9 cellular contexts compared by ENCODE assay signal in the genomic region with DNA sequence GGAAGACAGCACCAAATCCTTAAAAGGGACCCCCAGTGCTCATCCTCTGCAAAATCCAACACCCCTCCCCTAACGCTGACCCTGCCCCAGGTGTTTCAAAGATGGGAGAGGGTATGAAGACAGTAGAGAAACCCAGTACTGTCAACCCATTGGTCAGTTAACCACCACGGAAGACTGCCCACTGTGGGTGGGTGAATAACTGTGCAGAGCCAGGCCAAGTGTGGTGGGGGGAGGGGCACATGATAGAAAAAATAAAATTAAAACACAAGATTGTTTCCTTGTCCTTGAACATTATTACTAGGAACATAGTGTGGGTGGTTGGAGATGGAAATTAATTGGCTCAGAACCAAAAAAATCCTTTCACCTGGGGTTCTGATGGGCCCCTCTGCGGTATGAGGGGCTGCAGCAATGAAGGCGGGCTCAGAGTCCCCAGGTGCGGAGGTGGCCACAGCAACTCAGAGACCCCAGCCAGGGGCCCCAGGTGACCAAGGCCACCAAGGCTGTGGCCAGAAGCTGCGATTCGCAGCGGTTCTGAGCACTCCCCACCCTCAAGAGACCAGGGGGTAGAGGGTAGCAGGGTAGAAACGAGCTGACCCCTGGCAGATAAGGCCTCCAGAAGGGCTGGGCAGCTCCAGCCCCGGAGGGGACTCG. TPM values are rescaled to one million over a fixed set of nuclear protein-coding genes. Genes with fewer than 3 reads are reported as not detected.
DNase-seq lines count a peak whose midpoint lies in the region; ATAC-seq, FAIRE-seq and TF ChIP-seq lines count a peak whose summit lies in the region.
"Had no signal": no experiment of that assay in that cellular context is flagged by ENCODE, and none has a peak within 500 bp of the region (broad histone marks: within the 10 kb centered on the region; RNA-seq: fewer than 3 reads in every experiment).

No MANE protein-coding gene starts in this region.

- H3K79me2 ChIP-seq in fibroblast of lung (ENCODE audit: control insufficient read depth, insufficient read depth, low read length) = peaks cover 38% of the 10 kb centered on the region

- peak overlapping the region; percentile 86 for H3K9ac ChIP-seq in fibroblast of lung (ENCODE audit: insufficient read depth, low read length)

- TF ChIP-seq CTCF in GM06990 (IDR thresholded peaks at IDR 0.05; ENCODE audit: insufficient read depth, low read length, poor library complexity, severe bottlenecking) (no peak), fibroblast of lung (conservative IDR thresholded peaks at IDR 0.05 in 1 of 2, IDR thresholded peaks at IDR 0.05 in 1 of 2; ENCODE audit: low read depth in 1 of 2, low read length in 2 of 2) (peak in 1 of 2 donors; percentile 26)

- H3K36me3 ChIP-seq in GM06990 (ENCODE audit: control insufficient read depth, insufficient read depth, low read length) (peaks cover 16% of the 10 kb centered on the region), fibroblast of lung (ENCODE audit: control insufficient read depth, insufficient read depth, low read length) (peaks cover 9% of the 10 kb centered on the region)

- no peaks in the 10 kb centered on the region for H4K20me1 ChIP-seq in fibroblast of lung (ENCODE audit: control insufficient read depth, extremely low read depth, insufficient read depth, low read length)

- no peaks in the 10 kb centered on the region for H3K9me3 ChIP-seq in fibroblast of lung (ENCODE audit: control insufficient read depth, insufficient read depth, low read depth, low read length)

- H3K27ac ChIP-seq in fibroblast of lung (ENCODE audit: insufficient read depth, low read length) = peak overlapping the region; percentile 90

- H3K27me3 ChIP-seq in GM06990 (replicated peaks; ENCODE audit: control insufficient read depth, insufficient read depth, low read length) (no peaks in the 10 kb centered on the region), fibroblast of lung (ENCODE audit: control insufficient read depth, insufficient read depth, low read length) (no peaks in the 10 kb centered on the region)

- peaks cover 28% of the 10 kb centered on the region for H3K4me1 ChIP-seq in fibroblast of lung (ENCODE audit: control insufficient read depth, extremely low read depth, insufficient read depth, low read length)

- peak overlapping the region; percentile 71 for H3K4me3 ChIP-seq in GM06990 (replicated peaks; ENCODE audit: low read depth, low read length)
- peak overlapping the region; percentile 65 to 91 (median 70) for H3K4me3 ChIP-seq in fibroblast of lung (replicated peaks in 1 of 4; ENCODE audit: control extremely low read depth in 1 of 4, insufficient read depth in 1 of 4, low read depth in 3 of 4, low read length in 4 of 4)

- H3K4me2 ChIP-seq in fibroblast of lung (ENCODE audit: extremely low read depth, insufficient read depth, low read length) = peak overlapping the region; percentile 93

- ATAC-seq in SK-N-SH treated with all-trans-retinoic acid at 6 μM for 48 hours = peak; percentile 4; the same call in 1 of the 3 replicates

- H2AFZ ChIP-seq in fibroblast of lung (ENCODE audit: low read length) = no peak overlapping the region

- no peak for DNase-seq in GM06990 (ENCODE audit: extremely low read depth, insufficient read length)
- peak; percentile 30 to 48 for DNase-seq in fibroblast of lung (ENCODE audit: low read depth in 2 of 2)
- DNase-seq in renal cortical epithelial cell (ENCODE audit: low read depth) = peak; percentile 38
- no peak for DNase-seq in NOMO-1 (lab: John Stamatoyannopoulos, UW; ENCODE audit: unreplicated experiment in 2 of 2)
- DNase-seq in urothelium cell line (ENCODE audit: low spot score) = no peak
- no peak for DNase-seq in H4 (ENCODE audit: low spot score)
- DNase-seq in central memory CD4-positive, alpha-beta T cell = no peak

- FAIRE-seq in urothelium cell line (lab: Jason Lieb, UNC) = no peak

TF ChIP-seq in SK-N-SH treated with all-trans-retinoic acid at 6 μM for 48 hours, 23 proteins besides CTCF, POLR2A, EP300 and RAD21 (continues in another document):
- TF ChIP-seq ZFP30 (CRISPR knock-in tag; IDR thresholded peaks at IDR 0.05) = no peak
- TF ChIP-seq, protein P1, sequence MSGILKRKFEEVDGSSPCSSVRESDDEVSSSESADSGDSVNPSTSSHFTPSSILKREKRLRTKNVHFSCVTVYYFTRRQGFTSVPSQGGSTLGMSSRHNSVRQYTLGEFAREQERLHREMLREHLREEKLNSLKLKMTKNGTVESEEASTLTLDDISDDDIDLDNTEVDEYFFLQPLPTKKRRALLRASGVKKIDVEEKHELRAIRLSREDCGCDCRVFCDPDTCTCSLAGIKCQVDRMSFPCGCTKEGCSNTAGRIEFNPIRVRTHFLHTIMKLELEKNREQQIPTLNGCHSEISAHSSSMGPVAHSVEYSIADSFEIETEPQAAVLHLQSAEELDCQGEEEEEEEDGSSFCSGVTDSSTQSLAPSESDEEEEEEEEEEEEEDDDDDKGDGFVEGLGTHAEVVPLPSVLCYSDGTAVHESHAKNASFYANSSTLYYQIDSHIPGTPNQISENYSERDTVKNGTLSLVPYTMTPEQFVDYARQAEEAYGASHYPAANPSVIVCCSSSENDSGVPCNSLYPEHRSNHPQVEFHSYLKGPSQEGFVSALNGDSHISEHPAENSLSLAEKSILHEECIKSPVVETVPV (CRISPR knock-in tag; IDR thresholded peaks at IDR 0.05) = no peak
- TF ChIP-seq BACH2 (CRISPR knock-in tag; IDR thresholded peaks at IDR 0.05; ENCODE audit: borderline replicate concordance) = no peak
- TF ChIP-seq PPARA (CRISPR knock-in tag; IDR thresholded peaks at IDR 0.05; ENCODE audit: borderline replicate concordance) = no peak
- no peak for TF ChIP-seq ZC3H10 (CRISPR knock-in tag; IDR thresholded peaks at IDR 0.05)
- no peak for TF ChIP-seq ZNF70 (CRISPR knock-in tag; IDR thresholded peaks at IDR 0.05)
- no peak for TF ChIP-seq ZNF565 (CRISPR knock-in tag; conservative IDR thresholded peaks at IDR 0.05; ENCODE audit: low read depth)
- no peak for TF ChIP-seq ZFP3 (CRISPR knock-in tag; IDR thresholded peaks at IDR 0.05)
- TF ChIP-seq ISL1 (CRISPR knock-in tag; IDR thresholded peaks at IDR 0.05) = no peak
- TF ChIP-seq, protein P2, sequence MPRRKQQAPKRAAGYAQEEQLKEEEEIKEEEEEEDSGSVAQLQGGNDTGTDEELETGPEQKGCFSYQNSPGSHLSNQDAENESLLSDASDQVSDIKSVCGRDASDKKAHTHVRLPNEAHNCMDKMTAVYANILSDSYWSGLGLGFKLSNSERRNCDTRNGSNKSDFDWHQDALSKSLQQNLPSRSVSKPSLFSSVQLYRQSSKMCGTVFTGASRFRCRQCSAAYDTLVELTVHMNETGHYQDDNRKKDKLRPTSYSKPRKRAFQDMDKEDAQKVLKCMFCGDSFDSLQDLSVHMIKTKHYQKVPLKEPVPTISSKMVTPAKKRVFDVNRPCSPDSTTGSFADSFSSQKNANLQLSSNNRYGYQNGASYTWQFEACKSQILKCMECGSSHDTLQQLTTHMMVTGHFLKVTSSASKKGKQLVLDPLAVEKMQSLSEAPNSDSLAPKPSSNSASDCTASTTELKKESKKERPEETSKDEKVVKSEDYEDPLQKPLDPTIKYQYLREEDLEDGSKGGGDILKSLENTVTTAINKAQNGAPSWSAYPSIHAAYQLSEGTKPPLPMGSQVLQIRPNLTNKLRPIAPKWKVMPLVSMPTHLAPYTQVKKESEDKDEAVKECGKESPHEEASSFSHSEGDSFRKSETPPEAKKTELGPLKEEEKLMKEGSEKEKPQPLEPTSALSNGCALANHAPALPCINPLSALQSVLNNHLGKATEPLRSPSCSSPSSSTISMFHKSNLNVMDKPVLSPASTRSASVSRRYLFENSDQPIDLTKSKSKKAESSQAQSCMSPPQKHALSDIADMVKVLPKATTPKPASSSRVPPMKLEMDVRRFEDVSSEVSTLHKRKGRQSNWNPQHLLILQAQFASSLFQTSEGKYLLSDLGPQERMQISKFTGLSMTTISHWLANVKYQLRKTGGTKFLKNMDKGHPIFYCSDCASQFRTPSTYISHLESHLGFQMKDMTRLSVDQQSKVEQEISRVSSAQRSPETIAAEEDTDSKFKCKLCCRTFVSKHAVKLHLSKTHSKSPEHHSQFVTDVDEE (CRISPR knock-in tag; IDR thresholded peaks at IDR 0.05) = no peak
- no peak for TF ChIP-seq TCF4 (CRISPR knock-in tag; IDR thresholded peaks at IDR 0.05; ENCODE audit: borderline replicate concordance)
- TF ChIP-seq ZNF8 (CRISPR knock-in tag; IDR thresholded peaks at IDR 0.05) = no peak
- no peak for TF ChIP-seq ARNTL (CRISPR knock-in tag; IDR thresholded peaks at IDR 0.05; ENCODE audit: borderline replicate concordance, low read depth)
- no peak for TF ChIP-seq RARB (CRISPR knock-in tag; IDR thresholded peaks at IDR 0.05)
- TF ChIP-seq, protein P3, sequence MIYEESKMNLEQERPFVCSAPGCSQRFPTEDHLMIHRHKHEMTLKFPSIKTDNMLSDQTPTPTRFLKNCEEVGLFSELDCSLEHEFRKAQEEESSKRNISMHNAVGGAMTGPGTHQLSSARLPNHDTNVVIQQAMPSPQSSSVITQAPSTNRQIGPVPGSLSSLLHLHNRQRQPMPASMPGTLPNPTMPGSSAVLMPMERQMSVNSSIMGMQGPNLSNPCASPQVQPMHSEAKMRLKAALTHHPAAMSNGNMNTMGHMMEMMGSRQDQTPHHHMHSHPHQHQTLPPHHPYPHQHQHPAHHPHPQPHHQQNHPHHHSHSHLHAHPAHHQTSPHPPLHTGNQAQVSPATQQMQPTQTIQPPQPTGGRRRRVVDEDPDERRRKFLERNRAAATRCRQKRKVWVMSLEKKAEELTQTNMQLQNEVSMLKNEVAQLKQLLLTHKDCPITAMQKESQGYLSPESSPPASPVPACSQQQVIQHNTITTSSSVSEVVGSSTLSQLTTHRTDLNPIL (CRISPR knock-in tag; IDR thresholded peaks at IDR 0.05; ENCODE audit: low read depth) = no peak

RNA-seq across cellular contexts. Expression of a gene that starts 1.1 kb away (rescaled TPM):
- total RNA-seq in fibroblast of lung = 88.3 and 111 TPM in 2 replicates
- 70.2 and 70.4 TPM in 2 replicates for polyA plus RNA-seq in fibroblast of lung
- 140 and 176 TPM in 2 replicates for polyA plus RNA-seq in fibroblast of lung (2012)
- 374 and 479 TPM in 2 replicates for polyA minus RNA-seq in fibroblast of lung (ENCODE audit: low replicate concordance)
- 91.3 and 157 TPM in 2 replicates for total RNA-seq in renal cortical epithelial cell
- total RNA-seq in H4 (2014; rRNA removed; shearing (Covaris generic)) = 12.6 and 18.2 TPM in 2 replicates

RNA-seq across cellular contexts. Expression of a gene that starts 12.1 kb away (rescaled TPM):
- total RNA-seq in fibroblast of lung = 52.7 and 55.0 TPM in 2 replicates
- 94.1 and 173 TPM in 2 replicates for polyA plus RNA-seq in fibroblast of lung
- polyA plus RNA-seq in fibroblast of lung (2012) = 83.3 and 143 TPM in 2 replicates
- 193 and 444 TPM in 2 replicates for polyA minus RNA-seq in fibroblast of lung (ENCODE audit: low replicate concordance)
- total RNA-seq in renal cortical epithelial cell = 55.0 and 120 TPM in 2 replicates
- total RNA-seq in H4 (2014; rRNA removed; shearing (Covaris generic)) = 123 and 145 TPM in 2 replicates

RNA-seq across cellular contexts. Expression of a gene that starts 14.5 kb away (rescaled TPM):
- total RNA-seq in fibroblast of lung = not detected in 2 replicates
- not detected in 2 replicates for polyA plus RNA-seq in fibroblast of lung
- polyA plus RNA-seq in fibroblast of lung (2012) = not detected in 2 replicates
- not detected in 2 replicates for polyA minus RNA-seq in fibroblast of lung (ENCODE audit: low replicate concordance)
- total RNA-seq in renal cortical epithelial cell = not detected in 2 replicates
- total RNA-seq in H4 (2014; rRNA removed; shearing (Covaris generic)) = not detected in 2 replicates
- total RNA-seq: T-helper 1 cell treated with Interleukin-12 subunit alpha and Interleukin-12 subunit beta and Interleukin-4 antibody, amounts not matched to agents 30 ng/mL and 1 ng/mL, for 36 hours had no signal

RNA-seq across cellular contexts. Expression of a gene that starts 57.3 kb away (rescaled TPM):
- total RNA-seq in fibroblast of lung (not detected in 2 replicates), renal cortical epithelial cell (not detected in 2 replicates)
- not detected in 2 replicates for polyA plus RNA-seq in fibroblast of lung
- polyA plus RNA-seq in fibroblast of lung (2012) = not detected in 2 replicates
- not detected in 2 replicates for polyA minus RNA-seq in fibroblast of lung (ENCODE audit: low replicate concordance)
- not detected in 2 replicates for total RNA-seq in H4 (2014; rRNA removed; shearing (Covaris generic))
- total RNA-seq: T-helper 1 cell treated with Interleukin-12 subunit alpha and Interleukin-12 subunit beta and Interleukin-4 antibody, amounts not matched to agents 30 ng/mL and 1 ng/mL, for 36 hours had no signal

Comparison
In these comparisons a context has a peak if more than half of its experiments do, and no peak if none do; other contexts are left out.
1. DNase-seq: peak in fibroblast of lung (2 of 2) and renal cortical epithelial cell (single experiment); none in GM06990 (single experiment), NOMO-1 (0 of 2), urothelium cell line (single experiment), H4 (single experiment) and central memory CD4-positive, alpha-beta T cell (single experiment).